In the genomic region with DNA sequence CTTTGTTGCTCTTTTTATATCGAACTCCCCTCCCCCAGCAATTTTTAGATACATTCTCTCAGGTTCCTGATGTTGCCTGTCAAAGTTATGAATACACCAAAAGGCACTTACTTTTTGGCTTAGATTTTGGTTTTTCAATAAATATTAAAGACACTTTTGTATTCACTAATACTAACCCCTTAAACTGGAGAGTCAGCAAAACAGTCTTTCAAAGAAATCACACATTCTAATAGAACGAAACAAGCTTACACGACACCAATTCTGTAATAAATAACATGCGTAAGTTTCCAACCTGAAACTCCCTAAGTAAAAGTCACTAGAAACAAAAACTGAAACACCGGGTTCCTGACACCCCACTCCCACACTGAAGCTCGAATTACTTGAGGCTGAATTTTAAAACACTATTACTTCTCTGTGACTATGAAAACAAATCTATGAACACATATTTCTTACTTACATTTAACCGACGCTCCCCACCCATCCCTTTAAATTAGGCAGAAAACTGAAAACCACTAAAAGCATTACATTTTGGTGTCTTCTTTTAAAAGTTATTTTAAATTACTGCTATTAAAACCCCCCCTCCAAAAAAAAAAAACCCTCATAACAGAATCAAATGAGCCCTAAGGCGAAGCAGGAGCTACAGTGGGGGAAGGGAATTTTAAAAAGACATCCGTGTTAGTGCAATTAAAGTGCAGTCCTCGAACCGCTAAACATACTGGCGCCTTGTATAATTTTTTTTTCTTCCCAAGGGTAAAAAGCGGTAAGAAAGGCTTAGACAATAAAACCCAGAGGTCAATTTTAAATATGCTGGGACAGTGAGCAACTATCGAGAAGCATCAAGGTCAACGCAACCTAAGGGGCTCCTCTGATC, we compare ENCODE assay signal across 8 cellular contexts. TPM values are rescaled to one million over a fixed set of nuclear protein-coding genes. Genes with fewer than 3 reads are reported as not detected.
A peak's percentile ranks its signal among the peaks of the same experiment; 100 is the strongest.
DNase-seq lines count a peak whose midpoint lies in the region; ATAC-seq and TF ChIP-seq lines count a peak whose summit lies in the region.

No MANE protein-coding gene starts in this region.

- H3K9me3 ChIP-seq in Peyer's patch (no peaks in the 10 kb centered on the region), lung (ENCODE audit: control insufficient read depth in 2 of 2, insufficient read depth in 1 of 2, low read length in 1 of 2) (no peaks in the 10 kb centered on the region)

- H3K4me3 ChIP-seq in Peyer's patch, result peak overlapping the region; percentile 69 to 94 (median 90)
- peak overlapping the region; percentile 76 for H3K4me3 ChIP-seq in lung

- DNase-seq in DMS79 treated with DMSO at 0.1 percent for 48 hours (lab: John Stamatoyannopoulos, UW) (peak; percentile 37), Peyer's patch (no peak), cerebellum (ENCODE audit: low spot score) (peak; percentile 24), lung (ENCODE audit: low spot score) (no peak), substantia nigra (lab: John Stamatoyannopoulos, UW) (no peak), retina (no peak), NCI-H2107 treated with DMSO at 0.1 percent for 48 hours (lab: John Stamatoyannopoulos, UW; ENCODE audit: unreplicated experiment) (no peak)

- TF ChIP-seq CTCF in Peyer's patch (IDR thresholded peaks at IDR 0.05) (no peak), lung (IDR thresholded peaks at IDR 0.05; ENCODE audit: control extremely low read depth, extremely low read depth) (no peak)

- 1 to 4% methylated on average over 16 of the region's 16 CpGs for WGBS in lung, 2 donors

- peak overlapping the region; percentile 92 to 98 (median 95) for H3K27ac ChIP-seq in Peyer's patch
- peak overlapping the region; percentile 96 to 98 for H3K27ac ChIP-seq in lung (ENCODE audit: low read depth in 1 of 2, low read length in 1 of 2)
- peak overlapping the region; percentile 74 for H3K27ac ChIP-seq in substantia nigra (ENCODE audit: low read depth, low read length, poor library complexity, severe bottlenecking)

- peak; percentile 2 for ATAC-seq in GM21529 (IDR thresholded peaks at IDR 0.05; ENCODE audit: unreplicated experiment)
- no peak for ATAC-seq in lung (ENCODE audit: insufficient read depth, low FRiP score)

- peaks cover 0 to 12% (median 0%) of the 10 kb centered on the region in 4 donors for H3K4me1 ChIP-seq in Peyer's patch
- peaks cover 4 to 7% of the 10 kb centered on the region in 2 donors for H3K4me1 ChIP-seq in lung (ENCODE audit: control insufficient read depth in 2 of 2, insufficient read depth in 2 of 2, low read length in 2 of 2)

- no peak for TF ChIP-seq POLR2A in Peyer's patch (IDR thresholded peaks at IDR 0.05)

- no peaks in the 10 kb centered on the region for H3K27me3 ChIP-seq in Peyer's patch
- H3K27me3 ChIP-seq in lung (ENCODE audit: control insufficient read depth, insufficient read depth), result no peaks in the 10 kb centered on the region

- H3K36me3 ChIP-seq in Peyer's patch, result no peaks in the 10 kb centered on the region
- no peaks in the 10 kb centered on the region for H3K36me3 ChIP-seq in lung (ENCODE audit: control insufficient read depth in 2 of 2, insufficient read depth in 2 of 2, low read length in 2 of 2)

RNA-seq across cellular contexts. Expression of gene SPPL2A, which starts 0.9 kb away (rescaled TPM):
- total RNA-seq in Peyer's patch (100 to 1,000 TPM in 3 of 4 donors, 10 to 100 TPM in 1; 47.0 to 425 (median 332) TPM), cerebellum (34.8 TPM), lung (100 to 1,000 TPM; 119 to 147 TPM)
- 100 to 1,000 TPM in 1 of 2 donors, 10 to 100 TPM in 1; 36.3 to 129 TPM for polyA plus RNA-seq in lung

Comparison
In these comparisons a context has a peak if more than half of its experiments do, and no peak if none do; other contexts are left out.
1. DNase-seq: peak in DMS79 treated with DMSO at 0.1 percent for 48 hours (single experiment) and cerebellum (single experiment); none in Peyer's patch (0 of 3), lung (single experiment), substantia nigra (0 of 49), retina (single experiment) and NCI-H2107 treated with DMSO at 0.1 percent for 48 hours (single experiment).
2. Peak in every context shown above with its lines, with median percentiles within 50 percentile points of each other: H3K27ac ChIP-seq.